In genomic region chrX:2391869-2392606, GRCh38 we compare ENCODE assay signal across 1 cellular context.
A peak's percentile ranks its signal among the peaks of the same experiment; 100 is the strongest.
TF ChIP-seq lines count a peak whose summit lies in the region.

No MANE protein-coding gene starts in this region.

TF ChIP-seq in A549, 52 proteins besides CTCF, POLR2A, EP300 and RAD21 (continued from another document):
- TF ChIP-seq, protein P1, sequence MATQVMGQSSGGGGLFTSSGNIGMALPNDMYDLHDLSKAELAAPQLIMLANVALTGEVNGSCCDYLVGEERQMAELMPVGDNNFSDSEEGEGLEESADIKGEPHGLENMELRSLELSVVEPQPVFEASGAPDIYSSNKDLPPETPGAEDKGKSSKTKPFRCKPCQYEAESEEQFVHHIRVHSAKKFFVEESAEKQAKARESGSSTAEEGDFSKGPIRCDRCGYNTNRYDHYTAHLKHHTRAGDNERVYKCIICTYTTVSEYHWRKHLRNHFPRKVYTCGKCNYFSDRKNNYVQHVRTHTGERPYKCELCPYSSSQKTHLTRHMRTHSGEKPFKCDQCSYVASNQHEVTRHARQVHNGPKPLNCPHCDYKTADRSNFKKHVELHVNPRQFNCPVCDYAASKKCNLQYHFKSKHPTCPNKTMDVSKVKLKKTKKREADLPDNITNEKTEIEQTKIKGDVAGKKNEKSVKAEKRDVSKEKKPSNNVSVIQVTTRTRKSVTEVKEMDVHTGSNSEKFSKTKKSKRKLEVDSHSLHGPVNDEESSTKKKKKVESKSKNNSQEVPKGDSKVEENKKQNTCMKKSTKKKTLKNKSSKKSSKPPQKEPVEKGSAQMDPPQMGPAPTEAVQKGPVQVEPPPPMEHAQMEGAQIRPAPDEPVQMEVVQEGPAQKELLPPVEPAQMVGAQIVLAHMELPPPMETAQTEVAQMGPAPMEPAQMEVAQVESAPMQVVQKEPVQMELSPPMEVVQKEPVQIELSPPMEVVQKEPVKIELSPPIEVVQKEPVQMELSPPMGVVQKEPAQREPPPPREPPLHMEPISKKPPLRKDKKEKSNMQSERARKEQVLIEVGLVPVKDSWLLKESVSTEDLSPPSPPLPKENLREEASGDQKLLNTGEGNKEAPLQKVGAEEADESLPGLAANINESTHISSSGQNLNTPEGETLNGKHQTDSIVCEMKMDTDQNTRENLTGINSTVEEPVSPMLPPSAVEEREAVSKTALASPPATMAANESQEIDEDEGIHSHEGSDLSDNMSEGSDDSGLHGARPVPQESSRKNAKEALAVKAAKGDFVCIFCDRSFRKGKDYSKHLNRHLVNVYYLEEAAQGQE (IDR thresholded peaks at IDR 0.05) = no peak
- TF ChIP-seq HEYL (CRISPR knock-in tag; IDR thresholded peaks at IDR 0.05) (no peak), ZSCAN20 (CRISPR knock-in tag; IDR thresholded peaks at IDR 0.05) (no peak), BHLHE40 (IDR thresholded peaks at IDR 0.05; ENCODE audit: low read depth, low read length) (peak; percentile 39; the same call in 1 of the 2 replicates), SREBF2 (IDR thresholded peaks at IDR 0.05) (no peak), CBX8 (IDR thresholded peaks at IDR 0.05) (no peak), PHF8 (IDR thresholded peaks at IDR 0.05; ENCODE audit: borderline replicate concordance, low read depth) (no peak), MYC (IDR thresholded peaks at IDR 0.05; ENCODE audit: borderline replicate concordance, low read length) (peak; percentile 68; the same call in 1 of the 2 replicates), ZC3H11A (IDR thresholded peaks at IDR 0.05) (no peak), SMC3 (IDR thresholded peaks at IDR 0.05) (peak; percentile 67), CHD2 (IDR thresholded peaks at IDR 0.05; ENCODE audit: low read length, partially characterized antibody) (no peak), EHMT2 (IDR thresholded peaks at IDR 0.05; ENCODE audit: low read depth) (no peak), NR3C1 (IDR thresholded peaks at IDR 0.05) (no peak), E2F6 (IDR thresholded peaks at IDR 0.05; ENCODE audit: borderline replicate concordance, low read depth) (peak; percentile 81), FOSL2 (IDR thresholded peaks at IDR 0.05) (peak; percentile 72; the same call in 1 of the 2 replicates), FOSL2 (CRISPR knock-in tag; IDR thresholded peaks at IDR 0.05) (peak; percentile 97), TP53 (CRISPR knock-in tag; IDR thresholded peaks at IDR 0.05) (no peak), EHF (CRISPR knock-in tag; IDR thresholded peaks at IDR 0.05) (no peak), HOXB5 (CRISPR knock-in tag; IDR thresholded peaks at IDR 0.05) (no peak), RFX5 (IDR thresholded peaks at IDR 0.05) (no peak; the same call in 1 of the 2 replicates), HES2 (IDR thresholded peaks at IDR 0.05) (peak; percentile 71; the same call in 1 of the 2 replicates), POLR2AphosphoS2 (conservative IDR thresholded peaks at IDR 0.05; ENCODE audit: low read length) (no peak), BCL3 (IDR thresholded peaks at IDR 0.05) (no peak)
- TF ChIP-seq, protein P2, sequence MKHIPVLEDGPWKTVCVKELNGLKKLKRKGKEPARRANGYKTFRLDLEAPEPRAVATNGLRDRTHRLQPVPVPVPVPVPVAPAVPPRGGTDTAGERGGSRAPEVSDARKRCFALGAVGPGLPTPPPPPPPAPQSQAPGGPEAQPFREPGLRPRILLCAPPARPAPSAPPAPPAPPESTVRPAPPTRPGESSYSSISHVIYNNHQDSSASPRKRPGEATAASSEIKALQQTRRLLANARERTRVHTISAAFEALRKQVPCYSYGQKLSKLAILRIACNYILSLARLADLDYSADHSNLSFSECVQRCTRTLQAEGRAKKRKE (CRISPR knock-in tag; IDR thresholded peaks at IDR 0.05; ENCODE audit: low read depth) = no peak
